Comparison of ENCODE assay signal across 1 cellular context in genomic region chr22:19981961-19982920, GRCh38.
TF ChIP-seq lines count a peak whose summit lies in the region.

No MANE protein-coding gene starts in this region.

TF ChIP-seq in HepG2, 621 proteins besides CTCF, POLR2A, EP300 and RAD21:
- TF ChIP-seq ZNF619 (CRISPR knock-in tag; IDR thresholded peaks at IDR 0.05): no peak
- TF ChIP-seq ZNF883 (CRISPR knock-in tag; IDR thresholded peaks at IDR 0.05; ENCODE audit: not compliant biosample characterization): no peak
- no peak for TF ChIP-seq TBX3 (IDR thresholded peaks at IDR 0.05; ENCODE audit: borderline replicate concordance)
- no peak for TF ChIP-seq PHB2 (IDR thresholded peaks at IDR 0.05; ENCODE audit: partially characterized antibody)
- no peak for TF ChIP-seq HNF4G (IDR thresholded peaks at IDR 0.05; ENCODE audit: borderline replicate concordance, low read depth, low read length)
- TF ChIP-seq HNF4G (CRISPR knock-in tag; IDR thresholded peaks at IDR 0.05; ENCODE audit: borderline replicate concordance, low read depth): no peak
- TF ChIP-seq ARHGAP35 (CRISPR knock-in tag; IDR thresholded peaks at IDR 0.05; ENCODE audit: borderline replicate concordance): no peak
- TF ChIP-seq ZNF354B (CRISPR knock-in tag; IDR thresholded peaks at IDR 0.05): no peak
- no peak for TF ChIP-seq AHR (CRISPR knock-in tag; IDR thresholded peaks at IDR 0.05)
- no peak for TF ChIP-seq SALL1 (CRISPR knock-in tag; IDR thresholded peaks at IDR 0.05)
- TF ChIP-seq FOXA1 (IDR thresholded peaks at IDR 0.05): no peak
- no peak for TF ChIP-seq FOXA1 (CRISPR knock-in tag; IDR thresholded peaks at IDR 0.05)
